Comparison of ENCODE assay signal across 8 cellular contexts in genomic region chr9:113150670-113151591, GRCh38. TPM values are rescaled to one million over a fixed set of nuclear protein-coding genes. Genes with fewer than 3 reads are reported as not detected.
A peak's percentile ranks its signal among the peaks of the same experiment; 100 is the strongest.
DNase-seq lines count a peak whose midpoint lies in the region; ATAC-seq, FAIRE-seq and TF ChIP-seq lines count a peak whose summit lies in the region.

SLC31A2 (plus strand) TSS chr9:113151007; CDS start chr9:113151075, 68 bp downstream.

- peak within 1 kb of the TSS; percentile 76 for H3K4me2 ChIP-seq in endothelial cell of umbilical vein (ENCODE audit: insufficient read depth, low read length)

- peak in 1 of 2 donors; percentile 56 for TF ChIP-seq CTCF in endothelial cell of umbilical vein (IDR thresholded peaks at IDR 0.05; ENCODE audit: extremely low read depth in 1 of 2, insufficient read depth in 1 of 2, low read depth in 1 of 2, low read length in 2 of 2)

- peak within 1 kb of the TSS; percentile 63 for H3K9ac ChIP-seq in endothelial cell of umbilical vein (replicated peaks; ENCODE audit: extremely low read depth, insufficient read depth, low read length)

- H3K9me1 ChIP-seq in endothelial cell of umbilical vein (replicated peaks; ENCODE audit: control insufficient read depth, extremely low read depth, insufficient read depth, low read length): no peaks in the 10 kb centered on the region

- FAIRE-seq in endothelial cell of umbilical vein (lab: Jason Lieb, UNC): peak; percentile 64

- H3K4me1 ChIP-seq in endothelial cell of umbilical vein (ENCODE audit: control insufficient read depth, extremely low read depth, insufficient read depth, low read length): no peaks in the 10 kb centered on the region

- no TSS peak for BruUV-seq in endothelial cell of umbilical vein (replicated peaks; lab: Mats Ljungman, UMichigan)

- peak within 1 kb of the TSS; percentile 95 for H2AFZ ChIP-seq in endothelial cell of umbilical vein (ENCODE audit: low read depth, low read length)

- intact Hi-C loops in endothelial cell of umbilical vein (cut with micrococcal nuclease): loop anchor here (10.0 kb wide), 1 partner anchor 96 kb away; the partner anchor contains the start of gene ZFP37

- peak; percentile 63 for TF ChIP-seq POLR2A in endothelial cell of umbilical vein (IDR thresholded peaks at IDR 0.05; ENCODE audit: low read depth, low read length)

- no peaks in the 10 kb centered on the region for H3K79me2 ChIP-seq in endothelial cell of umbilical vein (ENCODE audit: control insufficient read depth, insufficient read depth, low read length)

- peaks cover 5 to 6% of the 10 kb centered on the region in 2 experiments for H3K27me3 ChIP-seq in endothelial cell of umbilical vein (ENCODE audit: control insufficient read depth in 2 of 2, insufficient read depth in 2 of 2, low read length in 2 of 2)

- dilution Hi-C loops in endothelial cell of umbilical vein (cut with MboI; ENCODE audit: extremely low pct_ligation_motif_present, low sequenced_read_pairs): no loop called here

- POLR2A ChIA-PET in endothelial cell of umbilical vein (lab: Charles Lee): no interaction called here

- DNase-seq in CMK (ENCODE audit: low read depth) (peak; percentile 68), HS-27A (ENCODE audit: low read depth) (peak; percentile 38), NOMO-1 treated with DMSO at 0.1 percent for 48 hours (lab: John Stamatoyannopoulos, UW; ENCODE audit: unreplicated experiment) (peak; percentile 66), endothelial cell of umbilical vein (ENCODE audit: low read depth, low spot score) (peak; percentile 87), midbrain (lab: John Stamatoyannopoulos, UW) (peak; percentile 89)
- DNase-seq in activated CD8-positive, alpha-beta memory T cell treated with anti-CD3 and anti-CD28 coated beads, Interleukin-2, amount 50 U/mL, for 4 hours: peak; percentile 88
- peak; percentile 87 to 88 for DNase-seq in stimulated activated CD8-positive, alpha-beta memory T cell treated with anti-CD3 and anti-CD28 coated beads, Interleukin-15, amount 100 ng/mL, for 48 hours (ENCODE audit: low read depth in 2 of 2)

- H3K9me3 ChIP-seq in endothelial cell of umbilical vein (replicated peaks; ENCODE audit: control insufficient read depth, insufficient read depth, low read length): no peaks in the 10 kb centered on the region

- H3K4me3 ChIP-seq in endothelial cell of umbilical vein (replicated peaks in 1 of 3; ENCODE audit: insufficient read depth in 1 of 3, low read depth in 1 of 3, low read length in 3 of 3): peak within 1 kb of the TSS; percentile 65 to 96 (median 66)

- peak; percentile 98 for ATAC-seq in GM19463 (IDR thresholded peaks at IDR 0.05; ENCODE audit: unreplicated experiment)

- H3K36me3 ChIP-seq in endothelial cell of umbilical vein (ENCODE audit: control insufficient read depth in 2 of 2, extremely low read depth in 1 of 2, insufficient read depth in 2 of 2, low read length in 2 of 2): no peaks in the 10 kb centered on the region

- CTCF ChIA-PET in endothelial cell of umbilical vein (lab: Charles Lee): interaction anchor here (0.5 to 1.6 kb wide), 9 partner anchors 8 to 124 kb away, joined by 3 to 6 read pairs (median 5); partner anchors contain the start of genes CDC26, FKBP15 and SLC31A1

- H4K20me1 ChIP-seq in endothelial cell of umbilical vein (replicated peaks; ENCODE audit: control insufficient read depth, extremely low read depth, insufficient read depth, low read length): no peaks in the 10 kb centered on the region

- H3K27ac ChIP-seq in endothelial cell of umbilical vein (ENCODE audit: insufficient read depth, low read depth, low read length): no peak within 1 kb of the TSS

TF ChIP-seq in endothelial cell of umbilical vein, 7 proteins besides CTCF, POLR2A, EP300 and RAD21:
- TF ChIP-seq POLR2AphosphoS5 (IDR thresholded peaks at IDR 0.05; ENCODE audit: insufficient read depth, low read depth, low read length): peak; percentile 56
- no peak for TF ChIP-seq EZH2 (IDR thresholded peaks at IDR 0.05; ENCODE audit: borderline replicate concordance, low read depth, low read length, severe bottlenecking)
- peak; percentile 78 for TF ChIP-seq MAX (IDR thresholded peaks at IDR 0.05; ENCODE audit: insufficient read depth, insufficient read length)

RNA-seq across cellular contexts. Expression of gene SLC31A2, which starts in this region (rescaled TPM):
- 3.7 and 4.0 TPM in 2 replicates for total RNA-seq in endothelial cell of umbilical vein
- polyA plus RNA-seq in endothelial cell of umbilical vein: 9.8 and 11.4 TPM in 2 replicates
- 5.5 and 5.6 TPM in 2 replicates for polyA plus RNA-seq in endothelial cell of umbilical vein (2011; cell fraction: cytosol; rRNA removed)
- polyA plus RNA-seq in endothelial cell of umbilical vein (2011; cell fraction: nucleus; rRNA removed): 3.1 and 3.4 TPM in 2 replicates
- 5.0 and 6.0 TPM in 2 replicates for polyA plus RNA-seq in endothelial cell of umbilical vein (2012)
- 6.0 and 9.7 TPM in 2 replicates for polyA minus RNA-seq in endothelial cell of umbilical vein
- 3.1 TPM for polyA minus RNA-seq in endothelial cell of umbilical vein (2011; cell fraction: cytosol; rRNA and poly(A)+ RNA removed)
- polyA minus RNA-seq in endothelial cell of umbilical vein (2011; cell fraction: nucleus; rRNA and poly(A)+ RNA removed): 2.9 and 3.5 TPM in 2 replicates

Comparison
In these comparisons a context has a peak if more than half of its experiments do, and no peak if none do; other contexts are left out.
1. DNase-seq: peak in every context shown above with its lines; median percentile 89 in midbrain; 88 in activated CD8-positive, alpha-beta memory T cell treated with anti-CD3 and anti-CD28 coated beads, Interleukin-2, amount 50 U/mL, for 4 hours; 88 in stimulated activated CD8-positive, alpha-beta memory T cell treated with anti-CD3 and anti-CD28 coated beads, Interleukin-15, amount 100 ng/mL, for 48 hours; 87 in endothelial cell of umbilical vein; 68 in CMK; 66 in NOMO-1 treated with DMSO at 0.1 percent for 48 hours; 38 in HS-27A.